ENCODE assay signal across 16 cellular contexts in genomic region chr1:173563846-173564245, GRCh38. TPM values are rescaled to one million over a fixed set of nuclear protein-coding genes. Genes with fewer than 3 reads are reported as not detected.
"Had no signal": no experiment of that assay in that cellular context is flagged by ENCODE, and none has a peak within 500 bp of the region (broad histone marks: within the 10 kb centered on the region; RNA-seq: fewer than 3 reads in every experiment).

No MANE protein-coding gene starts in this region.

RNA-seq across cellular contexts. Expression of gene SLC9C2, which starts 39.0 kb away (rescaled TPM):
- total RNA-seq: activated naive CD4-positive, alpha-beta T cell treated with anti-CD3 and anti-CD28 coated beads for 36 hours; activated naive CD4-positive, alpha-beta T cell treated with anti-CD3 and anti-CD28 coated beads, Interleukin-2, amount 50 U/mL, for 72 hours; activated naive CD8-positive, alpha-beta T cell treated with anti-CD3 and anti-CD28 coated beads for 36 hours; activated naive CD8-positive, alpha-beta T cell treated with anti-CD3 and anti-CD28 coated beads, Interleukin-2, amount 10 ng/mL, durations not matched to agents 7 days and 5 days; activated T-cell treated with anti-CD3 and anti-CD28 coated beads, Interleukin-2, amount 50 U/mL, for 4 hours; activated T-cell treated with anti-CD3 and anti-CD28 coated beads, Interleukin-2, amount 50 U/mL, for 72 hours; activated T-helper 1 cell treated with anti-CD3 and anti-CD28 coated beads, Interleukin-12 subunit alpha, Interleukin-12 subunit beta, Interleukin-2, Interleukin-4 antibody, amounts not matched to agents 30 ng/mL and 10 ng/mL and 1 ng/mL, durations not matched to agents 14 hours and 24 hours and 36 hours; activated T-helper 17 cell treated with anti-CD3 and anti-CD28 coated beads, Interleukin-2, amount 50 U/mL, for 72 hours; activated T-helper 2 cell treated with anti-CD3 and anti-CD28 coated beads, Interferon-gamma antibody, Interleukin-2, Interleukin-4, amounts not matched to agents 10 μg/mL and 5 μg/mL and 100 μg/mL, durations not matched to agents 14 hours and 24 hours and 36 hours; aorta; ascending aorta; body of pancreas; breast epithelium; bronchial epithelial cell; cardiac muscle cell; chondrocyte had no signal
- polyA plus RNA-seq: aorta had no signal
